23 cellular contexts compared by ENCODE assay signal in the genomic region with DNA sequence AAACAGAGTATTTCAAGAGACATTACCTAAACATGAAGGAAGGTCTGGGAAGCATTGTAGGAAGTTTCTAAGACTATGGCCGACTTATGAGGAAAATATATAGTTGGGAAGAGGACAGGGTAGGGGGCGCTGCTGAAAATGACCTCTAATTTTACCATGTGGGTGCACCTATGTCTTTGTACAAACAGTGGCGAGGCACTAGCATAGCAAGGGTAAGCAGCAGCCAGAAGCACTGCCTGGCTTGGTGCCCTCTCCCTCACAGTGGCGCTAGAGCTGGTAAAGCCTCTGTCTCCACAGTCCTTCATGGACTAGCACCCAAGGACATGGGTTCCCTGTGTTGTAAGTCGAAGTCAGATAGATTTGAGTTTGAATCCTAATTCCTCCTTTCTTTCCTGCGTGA.
DNase-seq lines count a peak whose midpoint lies in the region; ATAC-seq, FAIRE-seq and TF ChIP-seq lines count a peak whose summit lies in the region.
"Had no signal": no experiment of that assay in that cellular context is flagged by ENCODE, and none has a peak within 500 bp of the region (broad histone marks: within the 10 kb centered on the region; RNA-seq: fewer than 3 reads in every experiment).

No MANE protein-coding gene starts in this region.

- H2AK5ac ChIP-seq in H9 (ENCODE audit: insufficient read length, low read length) = no peak overlapping the region
- no peak overlapping the region for H2AK5ac ChIP-seq in H1 (ENCODE audit: low read depth, low read length)

- H3K4me3 ChIP-seq in PC-3 (ENCODE audit: low read length) (no peak overlapping the region), H1 (ENCODE audit: extremely low read depth in 1 of 4, insufficient read depth in 2 of 4, low read depth in 3 of 4, low read length in 4 of 4) (no peak overlapping the region)
- H3K4me3 ChIP-seq: A549, MG63 had no signal

- no peak overlapping the region for H3K4me2 ChIP-seq in H9 (ENCODE audit: insufficient read depth, insufficient read length, low read length)
- H3K4me2 ChIP-seq in PC-3 (ENCODE audit: low read length) = no peak overlapping the region
- no peak overlapping the region for H3K4me2 ChIP-seq in H1 (ENCODE audit: insufficient read depth in 1 of 2, low read depth in 2 of 2, low read length in 2 of 2)
- H3K4me2 ChIP-seq: A549 had no signal

- H3K36me3 Mint-ChIP-seq in H9 (ENCODE audit: insufficient read depth in 1 of 3, low read depth in 3 of 3) = no peaks in the 10 kb centered on the region
- H3K36me3 Mint-ChIP-seq: IgD-negative memory B cell had no signal

- no peaks in the 10 kb centered on the region for H3K9me3 ChIP-seq in H9 (ENCODE audit: control insufficient read depth, low read depth, low read length)
- no peaks in the 10 kb centered on the region for H3K9me3 ChIP-seq in PC-3 (ENCODE audit: low read length)
- H3K9me3 ChIP-seq in H1 (ENCODE audit: insufficient read depth in 2 of 2, low read depth in 1 of 2, low read length in 1 of 2) = no peaks in the 10 kb centered on the region
- H3K9me3 ChIP-seq: A549, MG63 had no signal

- no peak overlapping the region for H3K23ac ChIP-seq in H9 (ENCODE audit: insufficient read length, low read depth, low read length)
- no peak overlapping the region for H3K23ac ChIP-seq in H1 (ENCODE audit: insufficient read length)

- no peak for ATAC-seq in PC-3
- ATAC-seq in foreskin keratinocyte = no peak
- no peak for ATAC-seq in HG02642 (IDR thresholded peaks at IDR 0.05; ENCODE audit: poor library complexity, unreplicated experiment)
- ATAC-seq in GM19351 (IDR thresholded peaks at IDR 0.05; ENCODE audit: unreplicated experiment) = no peak
- ATAC-seq: A549 had no signal

- H3K27ac Mint-ChIP-seq in H9 = no peak overlapping the region
- H3K27ac Mint-ChIP-seq: CD4-positive, alpha-beta T cell; IgD-negative memory B cell; T-helper 1 cell treated with Interleukin-12 subunit alpha and Interleukin-12 subunit beta and Interleukin-4 antibody, amounts not matched to agents 30 μg/mL and 1 μg/mL, for 36 hours had no signal

- intact Hi-C loops in PC-3 (cut with micrococcal nuclease) = no loop called here

- H4K20me1 ChIP-seq in H9 (ENCODE audit: control insufficient read depth, insufficient read depth, insufficient read length) = no peaks in the 10 kb centered on the region
- H4K20me1 ChIP-seq in PC-3 (ENCODE audit: low read length) = no peaks in the 10 kb centered on the region
- no peaks in the 10 kb centered on the region for H4K20me1 ChIP-seq in H1 (replicated peaks in 1 of 2; ENCODE audit: control insufficient read depth in 1 of 2, insufficient read depth in 2 of 2, low read length in 2 of 2)

- H3K27me3 ChIP-seq in H9 (ENCODE audit: insufficient read depth, low read length) (no peaks in the 10 kb centered on the region), PC-3 (ENCODE audit: low read length) (no peaks in the 10 kb centered on the region), H1 (replicated peaks in 1 of 4; ENCODE audit: control insufficient read depth in 3 of 4, extremely low read depth in 1 of 4, insufficient read depth in 3 of 4, low read length in 3 of 4) (no peaks in the 10 kb centered on the region), foreskin keratinocyte (no peaks in the 10 kb centered on the region)
- H3K27me3 ChIP-seq: MG63 had no signal

- no peaks in the 10 kb centered on the region for H3K4me1 ChIP-seq in H9 (ENCODE audit: insufficient read depth, low read length)
- peaks cover 46% of the 10 kb centered on the region for H3K4me1 ChIP-seq in PC-3 (ENCODE audit: insufficient read depth, low read length)
- H3K4me1 ChIP-seq in H1 (replicated peaks in 1 of 4; ENCODE audit: control insufficient read depth in 3 of 4, insufficient read depth in 4 of 4, low read length in 3 of 4) = no peaks in the 10 kb centered on the region
- peaks cover 20% of the 10 kb centered on the region for H3K4me1 ChIP-seq in foreskin keratinocyte
- H3K4me1 ChIP-seq: A549 had no signal

- H3K4me1 Mint-ChIP-seq in H9 = peaks cover 2% of the 10 kb centered on the region in 2 experiments
- H3K4me1 Mint-ChIP-seq: IgD-negative memory B cell had no signal

- H2BK20ac ChIP-seq in H9 (ENCODE audit: low read depth, low read length, poor library complexity, severe bottlenecking) (no peak overlapping the region), H1 (ENCODE audit: low read length) (no peak overlapping the region)

- no peak for TF ChIP-seq EP300 in H1 (IDR thresholded peaks at IDR 0.05; ENCODE audit: borderline replicate concordance in 1 of 2, low read depth in 2 of 2, low read length in 2 of 2)

- BruUV-seq in PC-3 (replicated peaks; lab: Mats Ljungman, UMichigan) = no TSS peak

- H2BK120ac ChIP-seq in H9 (ENCODE audit: low read depth, low read length, poor library complexity, severe bottlenecking) (no peak overlapping the region), H1 (replicated peaks; ENCODE audit: low read depth, low read length) (no peak overlapping the region)

- no peaks in the 10 kb centered on the region for H3K27me3 Mint-ChIP-seq in H9 (ENCODE audit: low read depth)
- H3K27me3 Mint-ChIP-seq: CD4-positive, alpha-beta T cell had no signal

- H4K91ac ChIP-seq in H9 (ENCODE audit: insufficient read length, low read depth, low read length) (no peak overlapping the region), H1 (replicated peaks; ENCODE audit: insufficient read length, low read length) (no peak overlapping the region)

- no peak overlapping the region for H2AFZ ChIP-seq in H9 (ENCODE audit: low read length)
- H2AFZ ChIP-seq in PC-3 (ENCODE audit: low read length) = no peak overlapping the region
- H2AFZ ChIP-seq in H1 (ENCODE audit: low read length) = no peak overlapping the region

- H3K14ac ChIP-seq in H9 (ENCODE audit: insufficient read depth, low read length) = no peak overlapping the region
- no peak overlapping the region for H3K14ac ChIP-seq in H1 (ENCODE audit: insufficient read length)

- H3K18ac ChIP-seq in H9 (ENCODE audit: insufficient read length, low read depth, low read length) (no peak overlapping the region), H1 (ENCODE audit: extremely low read depth, low read length) (no peak overlapping the region)

- no peaks in the 10 kb centered on the region for H3K36me3 ChIP-seq in PC-3 (ENCODE audit: low read depth, low read length)
- no peaks in the 10 kb centered on the region for H3K36me3 ChIP-seq in H1 (ENCODE audit: control insufficient read depth in 2 of 4, insufficient read depth in 4 of 4, low read length in 3 of 4)
- H3K36me3 ChIP-seq: MG63 had no signal

- H2BK15ac ChIP-seq in H9 (ENCODE audit: low read depth, low read length) = no peak overlapping the region
- H2BK15ac ChIP-seq in H1 (ENCODE audit: low read length) = no peak overlapping the region

- H3K27ac ChIP-seq in 22Rv1 (no peak overlapping the region), H9 (ENCODE audit: insufficient read length, low read depth, low read length) (no peak overlapping the region), PC-3 (ENCODE audit: low read length) (0 out of 2 replicates have a peak overlapping the region, but pooled peaks have one; percentile 13), H1 (ENCODE audit: low read depth, low read length) (no peak overlapping the region), foreskin keratinocyte (no peak overlapping the region)
- H3K27ac ChIP-seq: A549, HL-60, RWPE1 had no signal

- H3K4me3 Mint-ChIP-seq in H9 = no peak overlapping the region
- H3K4me3 Mint-ChIP-seq: CD4-positive, alpha-beta T cell; IgD-negative memory B cell; T-helper 1 cell treated with Interleukin-12 subunit alpha and Interleukin-12 subunit beta and Interleukin-4 antibody, amounts not matched to agents 30 μg/mL and 1 μg/mL, for 36 hours had no signal

- H4K5ac ChIP-seq in H9 (ENCODE audit: insufficient read length, low read depth, low read length) = no peak overlapping the region
- H4K5ac ChIP-seq in H1 (ENCODE audit: insufficient read length, low read depth, low read length) = no peak overlapping the region

- no CpG with 5 or more reads among the region's 6 CpGs for WGBS in H9 (ENCODE audit: extremely low coverage, insufficient read length, low lambda C conversion rate)
- 81% methylated on average over 6 of the region's 6 CpGs; no CpG with 5 or more reads in 1 of the 2 experiments for WGBS in H1 (ENCODE audit: extremely low coverage in 1 of 2, insufficient coverage in 1 of 2, insufficient read length in 1 of 2, insufficient replicate concordance in 2 of 2, low coverage in 1 of 2, low lambda C conversion rate in 2 of 2, missing lambda C conversion rate in 1 of 2), 2 experiments

- no peaks in the 10 kb centered on the region for H3K9me3 Mint-ChIP-seq in H9
- H3K9me3 Mint-ChIP-seq: CD4-positive, alpha-beta T cell; T-helper 1 cell treated with Interleukin-12 subunit alpha and Interleukin-12 subunit beta and Interleukin-4 antibody, amounts not matched to agents 30 μg/mL and 1 μg/mL, for 36 hours had no signal

- H3K9me2 ChIP-seq in PC-3 (replicated peaks; ENCODE audit: low read length) = no peaks in the 10 kb centered on the region

- no peak overlapping the region for H3T11ph ChIP-seq in H9 (ENCODE audit: low read length)

- TF ChIP-seq CTCF in 22Rv1 (IDR thresholded peaks at IDR 0.05) (peak; percentile 6; the same call in 1 of the 2 replicates), H9 (conservative IDR thresholded peaks at IDR 0.05) (peak; percentile 46), PC-3 (conservative IDR thresholded peaks at IDR 0.05; ENCODE audit: low read depth, low read length) (peak; percentile 21; the same call in 1 of the 2 replicates), H1 (IDR thresholded peaks at IDR 0.05; ENCODE audit: control extremely low read depth in 1 of 3, insufficient read depth in 1 of 3, low read depth in 1 of 3, low read length in 3 of 3) (peak; percentile 23 to 46 (median 36); a peak in 3 of 4 replicates), foreskin keratinocyte (conservative IDR thresholded peaks at IDR 0.05) (no peak)

- H3K23me2 ChIP-seq in H9 (ENCODE audit: insufficient read length, low read depth, low read length, poor library complexity, severe bottlenecking) = no peaks in the 10 kb centered on the region
- H3K23me2 ChIP-seq in H1 (ENCODE audit: low read depth, low read length) = no peaks in the 10 kb centered on the region

- H3K4ac ChIP-seq in H9 (ENCODE audit: low read depth, low read length) = no peak overlapping the region
- H3K4ac ChIP-seq in H1 (replicated peaks; ENCODE audit: insufficient read length, low read depth, low read length) = no peak overlapping the region

- no peaks in the 10 kb centered on the region for H3K79me1 ChIP-seq in H9 (ENCODE audit: insufficient read depth, low read depth, low read length, poor library complexity, severe bottlenecking)
- H3K79me1 ChIP-seq in H1 (ENCODE audit: low read depth, low read length) = no peaks in the 10 kb centered on the region

- FAIRE-seq in H1 (lab: Jason Lieb, UNC) = no peak
- FAIRE-seq: A549 had no signal

- DNase-seq in H9 = peak; percentile 51
- DNase-seq in PC-3 = no peak
- DNase-seq in H1 (ENCODE audit: low read depth in 1 of 2, low spot score in 2 of 2) = peak in 1 of 2 experiments; percentile 3
- no peak for DNase-seq in foreskin keratinocyte
- DNase-seq in NCI-H69 (lab: John Stamatoyannopoulos, UW) = no peak
- DNase-seq: CD4-positive, alpha-beta T cell; DMS79 treated with DMSO at 0.1 percent for 48 hours; Kasumi-1; MG63; NCI-H1092; NCI-H1436 treated with DMSO at 0.1 percent for 48 hours; NCI-H2029; NCI-H2171; NCI-H446; NCI-H526 treated with DMSO at 0.1 percent for 48 hours had no signal

- H2BK12ac ChIP-seq in H9 (ENCODE audit: insufficient read length, low read depth, low read length) = no peak overlapping the region
- no peak overlapping the region for H2BK12ac ChIP-seq in H1 (ENCODE audit: low read depth, low read length)

- peak; percentile 24 to 38; a peak in 3 of 4 replicates for TF ChIP-seq RAD21 in H1 (IDR thresholded peaks at IDR 0.05 in 1 of 2, conservative IDR thresholded peaks at IDR 0.05 in 1 of 2; ENCODE audit: low read depth in 2 of 2, low read length in 2 of 2)

- no peak for TF ChIP-seq POLR2A in H1 (IDR thresholded peaks at IDR 0.05; ENCODE audit: control extremely low read depth in 1 of 2, low read depth in 2 of 2, low read length in 2 of 2)

- H3K79me2 ChIP-seq in H9 (ENCODE audit: insufficient read depth, low read length) (no peaks in the 10 kb centered on the region), PC-3 (ENCODE audit: low read length) (peaks cover 8% of the 10 kb centered on the region; the same call in 1 of the 2 replicates), H1 (ENCODE audit: control insufficient read depth in 1 of 2, insufficient read depth in 2 of 2, low read length in 2 of 2) (no peaks in the 10 kb centered on the region)

- no peak overlapping the region for H3K9ac ChIP-seq in H9 (ENCODE audit: extremely low read depth, insufficient read length, low read length)
- H3K9ac ChIP-seq in PC-3 (ENCODE audit: low read length) = no peak overlapping the region
- H3K9ac ChIP-seq in H1 (replicated peaks in 1 of 4; ENCODE audit: extremely low read depth in 1 of 4, low read depth in 3 of 4, low read length in 3 of 4) = no peak overlapping the region

- POLR2A ChIA-PET in PC-3 (lab: Charles Lee; ENCODE audit: unreplicated experiment) = no interaction called here
- POLR2A ChIA-PET in H1 (lab: Charles Lee; ENCODE audit: partially characterized antibody) = no interaction called here

- H3K56ac ChIP-seq in H9 (ENCODE audit: insufficient read length, low read depth, low read length) (no peak overlapping the region), H1 (replicated peaks; ENCODE audit: insufficient read length, low read depth, low read length) (no peak overlapping the region)

- H4K8ac ChIP-seq in H9 (replicated peaks; ENCODE audit: insufficient read length, low read depth, low read length) = no peak overlapping the region
- H4K8ac ChIP-seq in H1 (ENCODE audit: extremely low read depth, insufficient read depth, low read length) = no peak overlapping the region

- CTCF ChIA-PET in PC-3 (lab: Charles Lee) = no interaction called here
- CTCF ChIA-PET in H1 (lab: Charles Lee; ENCODE audit: partially characterized antibody) = interaction anchor here (1.0 to 3.6 kb wide), 6 partner anchors 9 to 420 kb away, joined by 3 to 14 read pairs (median 4); no protein-coding TSS in a partner anchor

- peaks cover 5% of the 10 kb centered on the region for H3F3A ChIP-seq in PC-3 (ENCODE audit: low read length, unreplicated experiment)

- no peak overlapping the region for H2BK5ac ChIP-seq in H9 (ENCODE audit: insufficient read length, low read length)
- H2BK5ac ChIP-seq in H1 (ENCODE audit: low read depth, low read length) = no peak overlapping the region
